Comparison of ENCODE assay signal across 1 cellular context in genomic region chr5:61767231-61768080, GRCh38.
TF ChIP-seq lines count a peak whose summit lies in the region.

No MANE protein-coding gene starts in this region.

TF ChIP-seq in GM23338, 12 proteins besides CTCF, POLR2A, EP300 and RAD21 (continued from another document):
- TF ChIP-seq ETS1 (IDR thresholded peaks at IDR 0.05) (no peak), JUNB (IDR thresholded peaks at IDR 0.05; ENCODE audit: unreplicated experiment) (no peak), STAT1 (IDR thresholded peaks at IDR 0.05; ENCODE audit: unreplicated experiment) (no peak), EZH2phosphoT487 (IDR thresholded peaks at IDR 0.05; ENCODE audit: unreplicated experiment) (no peak)
